ENCODE assay signal across 1 cellular context in the genomic region with DNA sequence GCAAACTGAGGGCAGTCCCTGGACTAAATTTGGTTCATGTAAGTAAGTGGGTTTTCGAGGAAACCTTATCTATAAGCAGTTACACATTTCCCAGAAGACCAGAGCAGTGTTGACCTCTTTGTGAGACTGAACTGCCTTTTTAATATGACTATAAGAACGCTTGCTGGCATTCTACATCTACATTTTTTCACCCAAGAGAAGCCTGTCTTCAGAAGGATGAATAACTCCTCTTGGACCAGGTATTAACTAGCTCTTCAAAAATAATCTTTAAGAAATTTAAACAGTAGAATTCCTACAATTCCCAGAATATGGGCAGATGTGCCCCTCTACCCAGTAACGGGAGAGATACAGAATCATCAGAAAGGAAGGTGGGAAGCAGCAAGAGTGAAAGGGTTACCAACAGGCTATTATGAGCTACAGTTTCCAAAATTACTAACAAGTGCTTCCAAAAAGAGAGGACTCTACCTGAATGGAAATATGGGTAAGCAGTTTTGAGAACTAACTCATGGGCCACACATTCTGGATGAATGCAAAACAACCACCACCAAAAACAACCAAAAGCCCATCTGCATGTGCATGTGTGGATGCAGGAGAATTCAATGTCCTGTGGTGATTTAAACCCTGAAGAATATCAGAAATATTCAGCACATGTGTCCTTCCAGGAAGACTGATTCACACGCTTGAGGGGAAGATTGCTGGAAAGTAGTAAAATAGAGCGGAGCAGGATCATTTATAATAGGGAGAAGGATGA.
A peak's percentile ranks its signal among the peaks of the same experiment; 100 is the strongest.
TF ChIP-seq lines count a peak whose summit lies in the region.

No MANE protein-coding gene starts in this region.

TF ChIP-seq in K562, 482 proteins besides CTCF, POLR2A, EP300 and RAD21 (continued from another document and continues in another):
- TF ChIP-seq, protein P1, sequence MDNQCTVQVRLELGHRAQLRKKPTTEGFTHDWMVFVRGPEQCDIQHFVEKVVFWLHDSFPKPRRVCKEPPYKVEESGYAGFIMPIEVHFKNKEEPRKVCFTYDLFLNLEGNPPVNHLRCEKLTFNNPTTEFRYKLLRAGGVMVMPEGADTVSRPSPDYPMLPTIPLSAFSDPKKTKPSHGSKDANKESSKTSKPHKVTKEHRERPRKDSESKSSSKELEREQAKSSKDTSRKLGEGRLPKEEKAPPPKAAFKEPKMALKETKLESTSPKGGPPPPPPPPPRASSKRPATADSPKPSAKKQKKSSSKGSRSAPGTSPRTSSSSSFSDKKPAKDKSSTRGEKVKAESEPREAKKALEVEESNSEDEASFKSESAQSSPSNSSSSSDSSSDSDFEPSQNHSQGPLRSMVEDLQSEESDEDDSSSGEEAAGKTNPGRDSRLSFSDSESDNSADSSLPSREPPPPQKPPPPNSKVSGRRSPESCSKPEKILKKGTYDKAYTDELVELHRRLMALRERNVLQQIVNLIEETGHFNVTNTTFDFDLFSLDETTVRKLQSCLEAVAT (IDR thresholded peaks at IDR 0.05) = peak in 1 of 2 experiments; percentile 20; a peak in 1 of 4 replicates
- TF ChIP-seq, protein P2, sequence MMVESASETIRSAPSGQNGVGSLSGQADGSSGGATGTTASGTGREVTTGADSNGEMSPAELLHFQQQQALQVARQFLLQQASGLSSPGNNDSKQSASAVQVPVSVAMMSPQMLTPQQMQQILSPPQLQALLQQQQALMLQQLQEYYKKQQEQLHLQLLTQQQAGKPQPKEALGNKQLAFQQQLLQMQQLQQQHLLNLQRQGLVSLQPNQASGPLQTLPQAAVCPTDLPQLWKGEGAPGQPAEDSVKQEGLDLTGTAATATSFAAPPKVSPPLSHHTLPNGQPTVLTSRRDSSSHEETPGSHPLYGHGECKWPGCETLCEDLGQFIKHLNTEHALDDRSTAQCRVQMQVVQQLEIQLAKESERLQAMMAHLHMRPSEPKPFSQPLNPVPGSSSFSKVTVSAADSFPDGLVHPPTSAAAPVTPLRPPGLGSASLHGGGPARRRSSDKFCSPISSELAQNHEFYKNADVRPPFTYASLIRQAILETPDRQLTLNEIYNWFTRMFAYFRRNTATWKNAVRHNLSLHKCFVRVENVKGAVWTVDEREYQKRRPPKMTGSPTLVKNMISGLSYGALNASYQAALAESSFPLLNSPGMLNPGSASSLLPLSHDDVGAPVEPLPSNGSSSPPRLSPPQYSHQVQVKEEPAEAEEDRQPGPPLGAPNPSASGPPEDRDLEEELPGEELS (CRISPR knock-in tag; IDR thresholded peaks at IDR 0.05; ENCODE audit: borderline replicate concordance) = no peak
- TF ChIP-seq ZNF253 (CRISPR knock-in tag; conservative IDR thresholded peaks at IDR 0.05) (no peak), ZNF668 (CRISPR knock-in tag; IDR thresholded peaks at IDR 0.05) (no peak), CAMTA2 (CRISPR knock-in tag; conservative IDR thresholded peaks at IDR 0.05) (no peak), ZNF316 (IDR thresholded peaks at IDR 0.05) (no peak), FUS (optimal IDR thresholded peaks at IDR 0.05; ENCODE audit: low read depth, low read length) (no peak), HNRNPK (IDR thresholded peaks at IDR 0.05; ENCODE audit: low read depth, low read length, poor library complexity, severe bottlenecking) (no peak), PTRF (tag; IDR thresholded peaks at IDR 0.05) (no peak), ZBTB1 (CRISPR knock-in tag; IDR thresholded peaks at IDR 0.05; ENCODE audit: borderline replicate concordance, low read depth) (no peak), MCM3 (IDR thresholded peaks at IDR 0.05) (no peak), POLR2H (tag; IDR thresholded peaks at IDR 0.05; ENCODE audit: low read depth) (peak; percentile 89), ZNF354B (CRISPR knock-in tag; IDR thresholded peaks at IDR 0.05) (no peak), ZNF146 (CRISPR knock-in tag; IDR thresholded peaks at IDR 0.05; ENCODE audit: unreplicated experiment) (no peak)
- TF ChIP-seq, protein P3, sequence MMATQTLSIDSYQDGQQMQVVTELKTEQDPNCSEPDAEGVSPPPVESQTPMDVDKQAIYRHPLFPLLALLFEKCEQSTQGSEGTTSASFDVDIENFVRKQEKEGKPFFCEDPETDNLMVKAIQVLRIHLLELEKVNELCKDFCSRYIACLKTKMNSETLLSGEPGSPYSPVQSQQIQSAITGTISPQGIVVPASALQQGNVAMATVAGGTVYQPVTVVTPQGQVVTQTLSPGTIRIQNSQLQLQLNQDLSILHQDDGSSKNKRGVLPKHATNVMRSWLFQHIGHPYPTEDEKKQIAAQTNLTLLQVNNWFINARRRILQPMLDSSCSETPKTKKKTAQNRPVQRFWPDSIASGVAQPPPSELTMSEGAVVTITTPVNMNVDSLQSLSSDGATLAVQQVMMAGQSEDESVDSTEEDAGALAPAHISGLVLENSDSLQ (IDR thresholded peaks at IDR 0.05) = no peak
- TF ChIP-seq, protein P4, sequence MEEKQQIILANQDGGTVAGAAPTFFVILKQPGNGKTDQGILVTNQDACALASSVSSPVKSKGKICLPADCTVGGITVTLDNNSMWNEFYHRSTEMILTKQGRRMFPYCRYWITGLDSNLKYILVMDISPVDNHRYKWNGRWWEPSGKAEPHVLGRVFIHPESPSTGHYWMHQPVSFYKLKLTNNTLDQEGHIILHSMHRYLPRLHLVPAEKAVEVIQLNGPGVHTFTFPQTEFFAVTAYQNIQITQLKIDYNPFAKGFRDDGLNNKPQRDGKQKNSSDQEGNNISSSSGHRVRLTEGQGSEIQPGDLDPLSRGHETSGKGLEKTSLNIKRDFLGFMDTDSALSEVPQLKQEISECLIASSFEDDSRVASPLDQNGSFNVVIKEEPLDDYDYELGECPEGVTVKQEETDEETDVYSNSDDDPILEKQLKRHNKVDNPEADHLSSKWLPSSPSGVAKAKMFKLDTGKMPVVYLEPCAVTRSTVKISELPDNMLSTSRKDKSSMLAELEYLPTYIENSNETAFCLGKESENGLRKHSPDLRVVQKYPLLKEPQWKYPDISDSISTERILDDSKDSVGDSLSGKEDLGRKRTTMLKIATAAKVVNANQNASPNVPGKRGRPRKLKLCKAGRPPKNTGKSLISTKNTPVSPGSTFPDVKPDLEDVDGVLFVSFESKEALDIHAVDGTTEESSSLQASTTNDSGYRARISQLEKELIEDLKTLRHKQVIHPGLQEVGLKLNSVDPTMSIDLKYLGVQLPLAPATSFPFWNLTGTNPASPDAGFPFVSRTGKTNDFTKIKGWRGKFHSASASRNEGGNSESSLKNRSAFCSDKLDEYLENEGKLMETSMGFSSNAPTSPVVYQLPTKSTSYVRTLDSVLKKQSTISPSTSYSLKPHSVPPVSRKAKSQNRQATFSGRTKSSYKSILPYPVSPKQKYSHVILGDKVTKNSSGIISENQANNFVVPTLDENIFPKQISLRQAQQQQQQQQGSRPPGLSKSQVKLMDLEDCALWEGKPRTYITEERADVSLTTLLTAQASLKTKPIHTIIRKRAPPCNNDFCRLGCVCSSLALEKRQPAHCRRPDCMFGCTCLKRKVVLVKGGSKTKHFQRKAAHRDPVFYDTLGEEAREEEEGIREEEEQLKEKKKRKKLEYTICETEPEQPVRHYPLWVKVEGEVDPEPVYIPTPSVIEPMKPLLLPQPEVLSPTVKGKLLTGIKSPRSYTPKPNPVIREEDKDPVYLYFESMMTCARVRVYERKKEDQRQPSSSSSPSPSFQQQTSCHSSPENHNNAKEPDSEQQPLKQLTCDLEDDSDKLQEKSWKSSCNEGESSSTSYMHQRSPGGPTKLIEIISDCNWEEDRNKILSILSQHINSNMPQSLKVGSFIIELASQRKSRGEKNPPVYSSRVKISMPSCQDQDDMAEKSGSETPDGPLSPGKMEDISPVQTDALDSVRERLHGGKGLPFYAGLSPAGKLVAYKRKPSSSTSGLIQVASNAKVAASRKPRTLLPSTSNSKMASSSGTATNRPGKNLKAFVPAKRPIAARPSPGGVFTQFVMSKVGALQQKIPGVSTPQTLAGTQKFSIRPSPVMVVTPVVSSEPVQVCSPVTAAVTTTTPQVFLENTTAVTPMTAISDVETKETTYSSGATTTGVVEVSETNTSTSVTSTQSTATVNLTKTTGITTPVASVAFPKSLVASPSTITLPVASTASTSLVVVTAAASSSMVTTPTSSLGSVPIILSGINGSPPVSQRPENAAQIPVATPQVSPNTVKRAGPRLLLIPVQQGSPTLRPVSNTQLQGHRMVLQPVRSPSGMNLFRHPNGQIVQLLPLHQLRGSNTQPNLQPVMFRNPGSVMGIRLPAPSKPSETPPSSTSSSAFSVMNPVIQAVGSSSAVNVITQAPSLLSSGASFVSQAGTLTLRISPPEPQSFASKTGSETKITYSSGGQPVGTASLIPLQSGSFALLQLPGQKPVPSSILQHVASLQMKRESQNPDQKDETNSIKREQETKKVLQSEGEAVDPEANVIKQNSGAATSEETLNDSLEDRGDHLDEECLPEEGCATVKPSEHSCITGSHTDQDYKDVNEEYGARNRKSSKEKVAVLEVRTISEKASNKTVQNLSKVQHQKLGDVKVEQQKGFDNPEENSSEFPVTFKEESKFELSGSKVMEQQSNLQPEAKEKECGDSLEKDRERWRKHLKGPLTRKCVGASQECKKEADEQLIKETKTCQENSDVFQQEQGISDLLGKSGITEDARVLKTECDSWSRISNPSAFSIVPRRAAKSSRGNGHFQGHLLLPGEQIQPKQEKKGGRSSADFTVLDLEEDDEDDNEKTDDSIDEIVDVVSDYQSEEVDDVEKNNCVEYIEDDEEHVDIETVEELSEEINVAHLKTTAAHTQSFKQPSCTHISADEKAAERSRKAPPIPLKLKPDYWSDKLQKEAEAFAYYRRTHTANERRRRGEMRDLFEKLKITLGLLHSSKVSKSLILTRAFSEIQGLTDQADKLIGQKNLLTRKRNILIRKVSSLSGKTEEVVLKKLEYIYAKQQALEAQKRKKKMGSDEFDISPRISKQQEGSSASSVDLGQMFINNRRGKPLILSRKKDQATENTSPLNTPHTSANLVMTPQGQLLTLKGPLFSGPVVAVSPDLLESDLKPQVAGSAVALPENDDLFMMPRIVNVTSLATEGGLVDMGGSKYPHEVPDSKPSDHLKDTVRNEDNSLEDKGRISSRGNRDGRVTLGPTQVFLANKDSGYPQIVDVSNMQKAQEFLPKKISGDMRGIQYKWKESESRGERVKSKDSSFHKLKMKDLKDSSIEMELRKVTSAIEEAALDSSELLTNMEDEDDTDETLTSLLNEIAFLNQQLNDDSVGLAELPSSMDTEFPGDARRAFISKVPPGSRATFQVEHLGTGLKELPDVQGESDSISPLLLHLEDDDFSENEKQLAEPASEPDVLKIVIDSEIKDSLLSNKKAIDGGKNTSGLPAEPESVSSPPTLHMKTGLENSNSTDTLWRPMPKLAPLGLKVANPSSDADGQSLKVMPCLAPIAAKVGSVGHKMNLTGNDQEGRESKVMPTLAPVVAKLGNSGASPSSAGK (IDR thresholded peaks at IDR 0.05) = peak; percentile 78
- TF ChIP-seq, protein P5, sequence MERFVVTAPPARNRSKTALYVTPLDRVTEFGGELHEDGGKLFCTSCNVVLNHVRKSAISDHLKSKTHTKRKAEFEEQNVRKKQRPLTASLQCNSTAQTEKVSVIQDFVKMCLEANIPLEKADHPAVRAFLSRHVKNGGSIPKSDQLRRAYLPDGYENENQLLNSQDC (CRISPR knock-in tag; IDR thresholded peaks at IDR 0.05) = no peak
- TF ChIP-seq, protein P6, sequence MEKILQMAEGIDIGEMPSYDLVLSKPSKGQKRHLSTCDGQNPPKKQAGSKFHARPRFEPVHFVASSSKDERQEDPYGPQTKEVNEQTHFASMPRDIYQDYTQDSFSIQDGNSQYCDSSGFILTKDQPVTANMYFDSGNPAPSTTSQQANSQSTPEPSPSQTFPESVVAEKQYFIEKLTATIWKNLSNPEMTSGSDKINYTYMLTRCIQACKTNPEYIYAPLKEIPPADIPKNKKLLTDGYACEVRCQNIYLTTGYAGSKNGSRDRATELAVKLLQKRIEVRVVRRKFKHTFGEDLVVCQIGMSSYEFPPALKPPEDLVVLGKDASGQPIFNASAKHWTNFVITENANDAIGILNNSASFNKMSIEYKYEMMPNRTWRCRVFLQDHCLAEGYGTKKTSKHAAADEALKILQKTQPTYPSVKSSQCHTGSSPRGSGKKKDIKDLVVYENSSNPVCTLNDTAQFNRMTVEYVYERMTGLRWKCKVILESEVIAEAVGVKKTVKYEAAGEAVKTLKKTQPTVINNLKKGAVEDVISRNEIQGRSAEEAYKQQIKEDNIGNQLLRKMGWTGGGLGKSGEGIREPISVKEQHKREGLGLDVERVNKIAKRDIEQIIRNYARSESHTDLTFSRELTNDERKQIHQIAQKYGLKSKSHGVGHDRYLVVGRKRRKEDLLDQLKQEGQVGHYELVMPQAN (IDR thresholded peaks at IDR 0.05; ENCODE audit: borderline replicate concordance) = no peak
- TF ChIP-seq, protein P7, sequence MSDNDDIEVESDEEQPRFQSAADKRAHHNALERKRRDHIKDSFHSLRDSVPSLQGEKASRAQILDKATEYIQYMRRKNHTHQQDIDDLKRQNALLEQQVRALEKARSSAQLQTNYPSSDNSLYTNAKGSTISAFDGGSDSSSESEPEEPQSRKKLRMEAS (CRISPR knock-in tag; IDR thresholded peaks at IDR 0.05) = no peak
- TF ChIP-seq, protein P8, sequence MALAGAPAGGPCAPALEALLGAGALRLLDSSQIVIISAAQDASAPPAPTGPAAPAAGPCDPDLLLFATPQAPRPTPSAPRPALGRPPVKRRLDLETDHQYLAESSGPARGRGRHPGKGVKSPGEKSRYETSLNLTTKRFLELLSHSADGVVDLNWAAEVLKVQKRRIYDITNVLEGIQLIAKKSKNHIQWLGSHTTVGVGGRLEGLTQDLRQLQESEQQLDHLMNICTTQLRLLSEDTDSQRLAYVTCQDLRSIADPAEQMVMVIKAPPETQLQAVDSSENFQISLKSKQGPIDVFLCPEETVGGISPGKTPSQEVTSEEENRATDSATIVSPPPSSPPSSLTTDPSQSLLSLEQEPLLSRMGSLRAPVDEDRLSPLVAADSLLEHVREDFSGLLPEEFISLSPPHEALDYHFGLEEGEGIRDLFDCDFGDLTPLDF (CRISPR knock-in tag; IDR thresholded peaks at IDR 0.05) = no peak
- TF ChIP-seq, protein P9, sequence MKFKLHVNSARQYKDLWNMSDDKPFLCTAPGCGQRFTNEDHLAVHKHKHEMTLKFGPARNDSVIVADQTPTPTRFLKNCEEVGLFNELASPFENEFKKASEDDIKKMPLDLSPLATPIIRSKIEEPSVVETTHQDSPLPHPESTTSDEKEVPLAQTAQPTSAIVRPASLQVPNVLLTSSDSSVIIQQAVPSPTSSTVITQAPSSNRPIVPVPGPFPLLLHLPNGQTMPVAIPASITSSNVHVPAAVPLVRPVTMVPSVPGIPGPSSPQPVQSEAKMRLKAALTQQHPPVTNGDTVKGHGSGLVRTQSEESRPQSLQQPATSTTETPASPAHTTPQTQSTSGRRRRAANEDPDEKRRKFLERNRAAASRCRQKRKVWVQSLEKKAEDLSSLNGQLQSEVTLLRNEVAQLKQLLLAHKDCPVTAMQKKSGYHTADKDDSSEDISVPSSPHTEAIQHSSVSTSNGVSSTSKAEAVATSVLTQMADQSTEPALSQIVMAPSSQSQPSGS (CRISPR knock-in tag; IDR thresholded peaks at IDR 0.05) = no peak
- TF ChIP-seq, protein P10, sequence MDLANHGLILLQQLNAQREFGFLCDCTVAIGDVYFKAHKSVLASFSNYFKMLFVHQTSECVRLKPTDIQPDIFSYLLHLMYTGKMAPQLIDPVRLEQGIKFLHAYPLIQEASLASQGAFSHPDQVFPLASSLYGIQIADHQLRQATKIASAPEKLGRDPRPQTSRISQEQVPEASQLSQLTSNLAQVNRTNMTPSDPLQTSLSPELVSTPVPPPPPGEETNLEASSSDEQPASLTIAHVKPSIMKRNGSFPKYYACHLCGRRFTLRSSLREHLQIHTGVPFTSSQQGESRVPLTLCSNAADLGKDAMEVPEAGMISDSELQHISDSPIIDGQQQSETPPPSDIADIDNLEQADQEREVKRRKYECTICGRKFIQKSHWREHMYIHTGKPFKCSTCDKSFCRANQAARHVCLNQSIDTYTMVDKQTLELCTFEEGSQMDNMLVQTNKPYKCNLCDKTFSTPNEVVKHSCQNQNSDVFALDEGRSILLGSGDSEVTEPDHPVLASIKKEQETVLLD (IDR thresholded peaks at IDR 0.05) = no peak
